20 cellular contexts compared by ENCODE assay signal in genomic region chr14:68716698-68717097, GRCh38.
DNase-seq lines count a peak whose midpoint lies in the region; ATAC-seq and TF ChIP-seq lines count a peak whose summit lies in the region.
"Had no signal": no experiment of that assay in that cellular context is flagged by ENCODE, and none has a peak within 500 bp of the region (broad histone marks: within the 10 kb centered on the region; RNA-seq: fewer than 3 reads in every experiment).

No MANE protein-coding gene starts in this region.

- intact Hi-C loops in colonic mucosa (cut with DNase I): no loop called here
- intact Hi-C loops in mucosa of descending colon (cut with DNase I, micrococcal nuclease): no loop called here

- H3K27ac ChIP-seq in colonic mucosa: no peak overlapping the region
- H3K27ac ChIP-seq: cardiac muscle cell, esophagus squamous epithelium, thoracic aorta had no signal

- H3K27me3 ChIP-seq in colonic mucosa: no peaks in the 10 kb centered on the region
- H3K27me3 ChIP-seq: cardiac muscle cell, esophagus squamous epithelium had no signal

- TF ChIP-seq CTCF in colonic mucosa (IDR thresholded peaks at IDR 0.05) (no peak), mucosa of descending colon (IDR thresholded peaks at IDR 0.05) (no peak), GM10266 (IDR thresholded peaks at IDR 0.05; ENCODE audit: control insufficient read depth, insufficient read depth, low read depth, missing control alignments) (no peak)

- H3K9me3 ChIP-seq in colonic mucosa (no peaks in the 10 kb centered on the region), mucosa of descending colon (peaks cover 2% of the 10 kb centered on the region)
- H3K9me3 ChIP-seq: SK-N-SH, thoracic aorta had no signal

- H3K36me3 ChIP-seq in colonic mucosa (no peaks in the 10 kb centered on the region), mucosa of descending colon (ENCODE audit: low read depth) (no peaks in the 10 kb centered on the region)
- H3K36me3 ChIP-seq: cardiac muscle cell, esophagus squamous epithelium, thoracic aorta had no signal

- H3K4me3 ChIP-seq in colonic mucosa (no peak overlapping the region), mucosa of descending colon (no peak overlapping the region)
- H3K4me3 ChIP-seq: cardiac muscle cell, esophagus squamous epithelium, thoracic aorta had no signal

- no peak overlapping the region for H3K9ac ChIP-seq in colonic mucosa (ENCODE audit: low read depth in 2 of 2, low read length in 2 of 2)
- H3K9ac ChIP-seq: SK-N-SH had no signal

- DNase-seq in DMS53 (lab: John Stamatoyannopoulos, UW) (peak; percentile 61), NCI-H345 treated with DMSO at 0.1 percent for 48 hours (lab: John Stamatoyannopoulos, UW; ENCODE audit: unreplicated experiment) (peak; percentile 14), colonic mucosa (peak; percentile 55), mucosa of descending colon (peak in 1 of 3 donors; percentile 76), SKM-1 treated with dmso at 0.1 percent for 144 hours (lab: John Stamatoyannopoulos, UW; ENCODE audit: unreplicated experiment) (no peak), GM10266 (ENCODE audit: extremely low spot score) (no peak), anterior cingulate cortex (lab: John Stamatoyannopoulos, UW) (no peak)
- DNase-seq: activated CD4-positive, alpha-beta T cell treated with anti-CD3 and anti-CD28 coated beads for 4 hours; CD4-positive, alpha-beta memory T cell; effector CD4-positive, alpha-beta T cell; esophagus squamous epithelium; NCI-H1105; NCI-H2171 treated with DMSO at 0.1 percent for 48 hours; NK-92 treated with Interleukin-12 subunit alpha and Interleukin-12 subunit beta, amount 100 ng/mL, for 24 hours; nucleus accumbens; right cardiac atrium; SK-N-SH had no signal

- H3K4me1 ChIP-seq in colonic mucosa (no peaks in the 10 kb centered on the region), mucosa of descending colon (ENCODE audit: low read depth) (peaks cover 1% of the 10 kb centered on the region)

- peak; percentile 79 for ATAC-seq in mucosa of descending colon
- ATAC-seq in HG03432 (IDR thresholded peaks at IDR 0.05; ENCODE audit: unreplicated experiment): no peak
- ATAC-seq: right cardiac atrium had no signal

Comparison
In these comparisons a context has a peak if more than half of its experiments do, and no peak if none do; other contexts are left out.
1. DNase-seq: peak in DMS53 (single experiment), NCI-H345 treated with DMSO at 0.1 percent for 48 hours (single experiment) and colonic mucosa (single experiment); none in SKM-1 treated with dmso at 0.1 percent for 144 hours (single experiment), GM10266 (single experiment) and anterior cingulate cortex (0 of 58).